In genomic region chr17:56592487-56593072, GRCh38 we compare ENCODE assay signal across 8 cellular contexts. TPM values are rescaled to one million over a fixed set of nuclear protein-coding genes. Genes with fewer than 3 reads are reported as not detected.
A peak's percentile ranks its signal among the peaks of the same experiment; 100 is the strongest.
DNase-seq lines count a peak whose midpoint lies in the region; ATAC-seq and TF ChIP-seq lines count a peak whose summit lies in the region.

No MANE protein-coding gene starts in this region.

- H3K4me3 ChIP-seq in fibroblast of lung (replicated peaks in 1 of 4; ENCODE audit: control extremely low read depth in 1 of 4, insufficient read depth in 1 of 4, low read depth in 3 of 4, low read length in 4 of 4), result peak overlapping the region; percentile 49 to 61 (median 56)
- peak overlapping the region; percentile 71 for H3K4me3 ChIP-seq in naive thymus-derived CD4-positive, alpha-beta T cell (ENCODE audit: low read length)

- intact Hi-C loops in naive thymus-derived CD4-positive, alpha-beta T cell (cut with micrococcal nuclease), result loop anchor here (1.0 to 10.0 kb wide), 10 partner anchors 10 to 1922 kb away; partner anchors contain the start of genes DGKE (in 1 of the 2) and MTMR4 (in 1 of the 2)

- POLR2A ChIA-PET in naive thymus-derived CD4-positive, alpha-beta T cell (lab: Charles Lee), result interaction anchor here (0.7 to 13.8 kb wide), 15 partner anchors 10 to 564 kb away, joined by 3 to 347 read pairs (median 6); partner anchors contain the start of genes DGKE and TRIM25

- no peaks in the 10 kb centered on the region for H3K36me3 Mint-ChIP-seq in activated T-cell treated with anti-CD3 and anti-CD28 coated beads, Interleukin-2, amount 50 U/mL, for 24 hours (ENCODE audit: low read depth)
- H3K36me3 Mint-ChIP-seq in naive thymus-derived CD4-positive, alpha-beta T cell, result peaks cover 0 to 4% (median 0%) of the 10 kb centered on the region in 5 donors

- no peak overlapping the region for H3K9ac ChIP-seq in fibroblast of lung (ENCODE audit: insufficient read depth, low read length)

- H3K27me3 ChIP-seq in fibroblast of lung (ENCODE audit: control insufficient read depth, insufficient read depth, low read length), result peaks cover 7% of the 10 kb centered on the region
- peaks cover 0 to 5% of the 10 kb centered on the region in 2 donors for H3K27me3 ChIP-seq in naive thymus-derived CD4-positive, alpha-beta T cell (ENCODE audit: control insufficient read depth in 2 of 2, insufficient read depth in 2 of 2, low read length in 2 of 2)

- H3K27ac Mint-ChIP-seq in activated T-cell treated with anti-CD3 and anti-CD28 coated beads, Interleukin-2, amount 50 U/mL, for 24 hours, result no peak overlapping the region
- peak overlapping the region in 8 of 9 donors; percentile 56 to 99 (median 84) for H3K27ac Mint-ChIP-seq in naive thymus-derived CD4-positive, alpha-beta T cell
- peak overlapping the region in 1 of 2 donors; percentile 37 for H3K27ac Mint-ChIP-seq in stimulated activated naive CD8-positive, alpha-beta T cell treated with anti-CD3 and anti-CD28 coated beads, Interleukin-15, amount 100 ng/mL, for 72 hours

- CTCF ChIA-PET in naive thymus-derived CD4-positive, alpha-beta T cell (lab: Charles Lee), result interaction anchor here (0.5 to 3.1 kb wide), 20 partner anchors 10 to 319 kb away, joined by 3 to 46 read pairs (median 6); no protein-coding TSS in a partner anchor

- peaks cover 25% of the 10 kb centered on the region for H3K4me1 Mint-ChIP-seq in activated T-cell treated with anti-CD3 and anti-CD28 coated beads, Interleukin-2, amount 50 U/mL, for 24 hours (ENCODE audit: low read depth)
- H3K4me1 Mint-ChIP-seq in naive thymus-derived CD4-positive, alpha-beta T cell, result peaks cover 5 to 22% (median 14%) of the 10 kb centered on the region in 7 donors
- H3K4me1 Mint-ChIP-seq in stimulated activated naive CD8-positive, alpha-beta T cell treated with anti-CD3 and anti-CD28 coated beads, Interleukin-15, amount 100 ng/mL, for 72 hours, result peaks cover 30% of the 10 kb centered on the region

- peaks cover 3% of the 10 kb centered on the region for H3K4me1 ChIP-seq in fibroblast of lung (ENCODE audit: control insufficient read depth, extremely low read depth, insufficient read depth, low read length)
- peaks cover under 1 to 12% of the 10 kb centered on the region in 2 donors for H3K4me1 ChIP-seq in naive thymus-derived CD4-positive, alpha-beta T cell (ENCODE audit: control insufficient read depth in 2 of 2, insufficient read depth in 2 of 2, low read length in 2 of 2)

- peak overlapping the region; percentile 70 for H3K4me3 Mint-ChIP-seq in activated T-cell treated with anti-CD3 and anti-CD28 coated beads, Interleukin-2, amount 50 U/mL, for 24 hours
- H3K4me3 Mint-ChIP-seq in naive thymus-derived CD4-positive, alpha-beta T cell, result peak overlapping the region; percentile 76 to 94 (median 90)
- peak overlapping the region; percentile 82 to 86 for H3K4me3 Mint-ChIP-seq in stimulated activated naive CD8-positive, alpha-beta T cell treated with anti-CD3 and anti-CD28 coated beads, Interleukin-15, amount 100 ng/mL, for 72 hours

- peaks cover 62% of the 10 kb centered on the region for H3K27me3 Mint-ChIP-seq in activated T-cell treated with anti-CD3 and anti-CD28 coated beads, Interleukin-2, amount 50 U/mL, for 24 hours
- H3K27me3 Mint-ChIP-seq in naive thymus-derived CD4-positive, alpha-beta T cell, result peaks cover 0 to 61% (median 27%) of the 10 kb centered on the region in 5 donors
- peaks cover 20% of the 10 kb centered on the region for H3K27me3 Mint-ChIP-seq in stimulated activated naive CD8-positive, alpha-beta T cell treated with anti-CD3 and anti-CD28 coated beads, Interleukin-15, amount 100 ng/mL, for 72 hours

- H3K36me3 ChIP-seq in fibroblast of lung (ENCODE audit: control insufficient read depth, insufficient read depth, low read length), result no peaks in the 10 kb centered on the region
- peaks cover 0 to 8% (median 0%) of the 10 kb centered on the region in 3 experiments for H3K36me3 ChIP-seq in naive thymus-derived CD4-positive, alpha-beta T cell (ENCODE audit: control insufficient read depth in 2 of 3, insufficient read depth in 3 of 3, low read length in 3 of 3)

- no peaks in the 10 kb centered on the region for H4K20me1 ChIP-seq in fibroblast of lung (ENCODE audit: control insufficient read depth, extremely low read depth, insufficient read depth, low read length)

- DNase-seq in activated gamma-delta T cell treated with Interleukin-2 at 50 U/mL for 16 hours (peak; percentile 60), activated gamma-delta T cell (lab: John Stamatoyannopoulos, UW) (no peak), NOMO-1 treated with dmso at 0.1 percent for 144 hours (lab: John Stamatoyannopoulos, UW; ENCODE audit: unreplicated experiment) (peak; percentile 81), fibroblast of lung (ENCODE audit: low read depth in 2 of 2) (peak; percentile 53 to 55)
- DNase-seq in activated T-cell treated with anti-CD3 and anti-CD28 coated beads, Interleukin-2, amount 50 U/mL, for 24 hours, result peak; percentile 85
- peak in 8 of 9 donors; percentile 65 to 87 (median 81) for DNase-seq in naive thymus-derived CD4-positive, alpha-beta T cell
- DNase-seq in stimulated activated naive CD8-positive, alpha-beta T cell treated with anti-CD3 and anti-CD28 coated beads, Interleukin-15, amount 100 ng/mL, for 72 hours, result peak; percentile 73 to 86

- H3K27ac ChIP-seq in fibroblast of lung (ENCODE audit: insufficient read depth, low read length), result no peak overlapping the region
- H3K27ac ChIP-seq in naive thymus-derived CD4-positive, alpha-beta T cell (ENCODE audit: low read depth, low read length), result peak overlapping the region; percentile 71

- peak; percentile 46 to 63 for TF ChIP-seq CTCF in fibroblast of lung (conservative IDR thresholded peaks at IDR 0.05 in 1 of 2, IDR thresholded peaks at IDR 0.05 in 1 of 2; ENCODE audit: low read depth in 1 of 2, low read length in 2 of 2)

- peak; percentile 70 for ATAC-seq in HG03432 (IDR thresholded peaks at IDR 0.05; ENCODE audit: unreplicated experiment)
- ATAC-seq in naive thymus-derived CD4-positive, alpha-beta T cell, result peak; percentile 82
- peak; percentile 63 for ATAC-seq in stimulated activated naive CD8-positive, alpha-beta T cell treated with anti-CD3 and anti-CD28 coated beads, Interleukin-15, amount 100 ng/mL, for 72 hours

- no peaks in the 10 kb centered on the region for H3K9me3 Mint-ChIP-seq in activated T-cell treated with anti-CD3 and anti-CD28 coated beads, Interleukin-2, amount 50 U/mL, for 24 hours
- H3K9me3 Mint-ChIP-seq in naive thymus-derived CD4-positive, alpha-beta T cell, result peaks cover 0 to 3% (median 0%) of the 10 kb centered on the region in 11 donors
- no peaks in the 10 kb centered on the region for H3K9me3 Mint-ChIP-seq in stimulated activated naive CD8-positive, alpha-beta T cell treated with anti-CD3 and anti-CD28 coated beads, Interleukin-15, amount 100 ng/mL, for 72 hours

- peak overlapping the region; percentile 74 for H2AFZ ChIP-seq in fibroblast of lung (ENCODE audit: low read length)

- no peaks in the 10 kb centered on the region for H3K9me3 ChIP-seq in fibroblast of lung (ENCODE audit: control insufficient read depth, insufficient read depth, low read depth, low read length)
- no peaks in the 10 kb centered on the region for H3K9me3 ChIP-seq in naive thymus-derived CD4-positive, alpha-beta T cell (ENCODE audit: control insufficient read depth in 2 of 3, low read length in 3 of 3)

- H3K79me2 ChIP-seq in fibroblast of lung (ENCODE audit: control insufficient read depth, insufficient read depth, low read length), result no peaks in the 10 kb centered on the region

- H3K4me2 ChIP-seq in fibroblast of lung (ENCODE audit: extremely low read depth, insufficient read depth, low read length), result peak overlapping the region; percentile 98

RNA-seq across cellular contexts. Expression of gene NOG, which starts 0.9 kb away (rescaled TPM):
- 0.51 and 0.99 TPM in 2 replicates for total RNA-seq in fibroblast of lung
- 0.73 TPM in 2 replicates for polyA plus RNA-seq in fibroblast of lung
- polyA plus RNA-seq in fibroblast of lung (2012), result 1.3 and 1.7 TPM in 2 replicates
- 0.27 TPM in 1 of 2 replicates, not detected in the other for polyA minus RNA-seq in fibroblast of lung (ENCODE audit: low replicate concordance)
- 100 to 1,000 TPM in 2 of 5 experiments, 10 to 100 TPM in 2, under 1 TPM in 1; 0.12 to 169 (median 31.4) TPM for total RNA-seq in naive thymus-derived CD4-positive, alpha-beta T cell
- polyA plus RNA-seq in naive thymus-derived CD4-positive, alpha-beta T cell, result 10 to 100 TPM; 65.1 to 67.1 TPM
